ENCODE assay signal across 8 cellular contexts in genomic region chr10:69123306-69123746, GRCh38. TPM values are rescaled to one million over a fixed set of nuclear protein-coding genes. Genes with fewer than 3 reads are reported as not detected.
DNase-seq lines count a peak whose midpoint lies in the region; ATAC-seq, FAIRE-seq and TF ChIP-seq lines count a peak whose summit lies in the region.

No MANE protein-coding gene starts in this region.

- H3K27me3 ChIP-seq in RWPE2 (ENCODE audit: insufficient read depth, poor library complexity, severe bottlenecking): no peaks in the 10 kb centered on the region
- no peaks in the 10 kb centered on the region for H3K27me3 ChIP-seq in mononuclear cell (ENCODE audit: insufficient read depth, low read length)

- ATAC-seq in GM19455 (IDR thresholded peaks at IDR 0.05; ENCODE audit: unreplicated experiment) (peak; percentile 30), HG03457 (IDR thresholded peaks at IDR 0.05; ENCODE audit: unreplicated experiment) (peak; percentile 14), RWPE2 (ENCODE audit: low read depth) (peak; percentile 72)

- H3K36me3 ChIP-seq in RWPE2 (ENCODE audit: low read depth): no peaks in the 10 kb centered on the region

- H3K4me1 ChIP-seq in RWPE2 (ENCODE audit: insufficient read depth, poor library complexity, severe bottlenecking): peaks cover 9% of the 10 kb centered on the region
- H3K4me1 ChIP-seq in mononuclear cell (ENCODE audit: insufficient read depth, low read length): peaks cover 26% of the 10 kb centered on the region

- DNase-seq in RWPE2 (ENCODE audit: low spot score) (no peak), SIG-M5 treated with dmso at 0.1 percent for 504 hours (lab: John Stamatoyannopoulos, UW; ENCODE audit: unreplicated experiment) (no peak)
- peak; percentile 57 for DNase-seq in effector CD8-positive, alpha-beta T cell (lab: John Stamatoyannopoulos, UW)
- DNase-seq in stimulated activated CD4-positive, alpha-beta T cell treated with anti-CD3 and anti-CD28 coated beads, Interleukin-4, amount 100 ng/mL, for 24 hours: no peak

- H3K27ac ChIP-seq in RWPE2 (ENCODE audit: poor library complexity, severe bottlenecking): peak overlapping the region; percentile 82

- peak; percentile 51 for TF ChIP-seq CTCF in RWPE2 (IDR thresholded peaks at IDR 0.05; ENCODE audit: poor library complexity, severe bottlenecking)

- H3K9me3 ChIP-seq in RWPE2 (ENCODE audit: severe bottlenecking) (no peaks in the 10 kb centered on the region), mononuclear cell (ENCODE audit: low read depth, low read length) (no peaks in the 10 kb centered on the region)

- peak; percentile 71 for FAIRE-seq in G401.6 (lab: Jason Lieb, UNC)

- H3K4me3 ChIP-seq in RWPE2 (ENCODE audit: severe bottlenecking) (peak overlapping the region; percentile 86), mononuclear cell (ENCODE audit: low read length) (peak overlapping the region; percentile 91)

RNA-seq across cellular contexts. Expression of gene VPS26A, which starts 0.7 kb away (rescaled TPM):
- total RNA-seq in mononuclear cell: 22.0 TPM

RNA-seq across cellular contexts. Expression of gene SRGN, which starts 35.4 kb away (rescaled TPM):
- 1,782 TPM for total RNA-seq in mononuclear cell

RNA-seq across cellular contexts. Expression of gene SUPV3L1, which starts 56.7 kb away (rescaled TPM):
- total RNA-seq in mononuclear cell: 35.1 TPM

Comparison
In these comparisons a context has a peak if more than half of its experiments do, and no peak if none do; other contexts are left out.
1. ATAC-seq: peak in every context shown above with its lines; median percentile 72 in RWPE2; 30 in GM19455; 14 in HG03457.